9 cellular contexts compared by ENCODE assay signal in genomic region chr5:143923634-143924265, GRCh38.
DNase-seq lines count a peak whose midpoint lies in the region; ATAC-seq and TF ChIP-seq lines count a peak whose summit lies in the region.
"Had no signal": no experiment of that assay in that cellular context is flagged by ENCODE, and none has a peak within 500 bp of the region (broad histone marks: within the 10 kb centered on the region; RNA-seq: fewer than 3 reads in every experiment).

No MANE protein-coding gene starts in this region.

- no peaks in the 10 kb centered on the region for H3K4me1 ChIP-seq in prostate gland (replicated peaks)

- peak; percentile 60 for DNase-seq in A172 (ENCODE audit: low spot score)
- peak; percentile 78 for DNase-seq in M059J (ENCODE audit: low read depth)
- DNase-seq in epithelial cell of esophagus (ENCODE audit: low read depth) = peak; percentile 64
- DNase-seq in epidermal melanocyte (ENCODE audit: insufficient read length, low spot score) = no peak
- DNase-seq in foreskin melanocyte = no peak
- DNase-seq in prostate gland (ENCODE audit: low spot score) = no peak
- DNase-seq in NCI-H82 (lab: John Stamatoyannopoulos, UW) = no peak
- DNase-seq: AML-193 had no signal

- TF ChIP-seq POLR2A in prostate gland (IDR thresholded peaks at IDR 0.05) = no peak

- no peak for TF ChIP-seq CTCF in epithelial cell of esophagus (IDR thresholded peaks at IDR 0.05; ENCODE audit: insufficient read depth, low read depth, low read length, missing control alignments)
- no peak for TF ChIP-seq CTCF in prostate gland (IDR thresholded peaks at IDR 0.05)

- 79% methylated on average over 6 of the region's 6 CpGs for WGBS in prostate gland

- intact Hi-C loops in prostate gland (cut with DNase I) = no loop called here

- H3K27ac ChIP-seq in prostate gland = no peak overlapping the region

- peak; percentile 18 for ATAC-seq in GM19468 (IDR thresholded peaks at IDR 0.05; ENCODE audit: extremely low read depth, unreplicated experiment)

- H3K4me3 ChIP-seq in epithelial cell of esophagus (ENCODE audit: low read length) (no peak overlapping the region), prostate gland (no peak overlapping the region)

- no peaks in the 10 kb centered on the region for H3K27me3 ChIP-seq in prostate gland (replicated peaks; ENCODE audit: insufficient read depth)

- no peaks in the 10 kb centered on the region for H3K36me3 ChIP-seq in prostate gland

- H3K9me3 ChIP-seq in prostate gland = no peaks in the 10 kb centered on the region

Comparison
In these comparisons a context has a peak if more than half of its experiments do, and no peak if none do; other contexts are left out.
1. DNase-seq: peak in A172 (single experiment), M059J (single experiment) and epithelial cell of esophagus (single experiment); none in epidermal melanocyte (single experiment), foreskin melanocyte (single experiment), prostate gland (single experiment) and NCI-H82 (single experiment).